Comparison of ENCODE assay signal across 8 cellular contexts in genomic region chr7:16645593-16646426, GRCh38. TPM values are rescaled to one million over a fixed set of nuclear protein-coding genes. Genes with fewer than 3 reads are reported as not detected.
DNase-seq lines count a peak whose midpoint lies in the region; ATAC-seq and TF ChIP-seq lines count a peak whose summit lies in the region.

TSS of gene ANKMY2 (minus strand) at chr7:16645754. CDS start at chr7:16645573, 181 bp downstream.
TSS of gene BZW2 (plus strand) at chr7:16646181. CDS start at chr7:16665444, 19,263 bp downstream.

- H3K4me1 ChIP-seq in right cardiac atrium (ENCODE audit: control insufficient read depth, insufficient read depth, low read length) (peaks cover 2% of the 10 kb centered on the region), psoas muscle (peaks cover 72% of the 10 kb centered on the region), urinary bladder (ENCODE audit: insufficient read depth) (peaks cover 2% of the 10 kb centered on the region)

- peak within 1 kb of the TSS; percentile 86 for H3K27ac ChIP-seq in right cardiac atrium (ENCODE audit: low read length)
- H3K27ac ChIP-seq in psoas muscle, result peak within 1 kb of the TSS; percentile 98
- peak within 1 kb of the TSS; percentile 95 for H3K27ac ChIP-seq in urinary bladder (ENCODE audit: low read depth)

- H3K4me3 ChIP-seq in right cardiac atrium (ENCODE audit: low read length) (peak within 1 kb of the TSS; percentile 91), psoas muscle (peak within 1 kb of the TSS; percentile 96), urinary bladder (ENCODE audit: low read depth, low read length) (peak within 1 kb of the TSS; percentile 95)

- no peak for TF ChIP-seq CTCF in psoas muscle (IDR thresholded peaks at IDR 0.05)

- DNase-seq in NCI-H187 (lab: John Stamatoyannopoulos, UW), result peak; percentile 93 to 94
- peak; percentile 81 to 98 (median 88) for DNase-seq in T-helper 2 cell
- DNase-seq in anterior cingulate cortex (lab: John Stamatoyannopoulos, UW), result peak; percentile 70 to 97 (median 90)
- peak; percentile 97 to 99 (median 98) for DNase-seq in right cardiac atrium
- DNase-seq in psoas muscle, result peak; percentile 95 to 98

- ATAC-seq in GM18498 (IDR thresholded peaks at IDR 0.05; ENCODE audit: unreplicated experiment), result peak; percentile 98
- peak; percentile 96 for ATAC-seq in HG02943 (IDR thresholded peaks at IDR 0.05; ENCODE audit: low read depth, unreplicated experiment)
- peak; percentile 98 for ATAC-seq in right cardiac atrium
- ATAC-seq in psoas muscle, result peak; percentile 92 to 97 (median 94)

- WGBS in right cardiac atrium, result under 1% methylated on average over 68 of the region's 68 CpGs
- WGBS in psoas muscle, 3 donors, result 0 to 1% (median 0%) methylated on average over 62 to 68 of the region's 68 CpGs
- WGBS in urinary bladder, result under 1% methylated on average over 68 of the region's 68 CpGs

- intact Hi-C loops in right cardiac atrium (cut with DNase I) (no loop called here), psoas muscle (cut with DNase I) (no loop called here)

- H3K36me3 ChIP-seq in psoas muscle (ENCODE audit: insufficient read depth in 1 of 2, low read depth in 1 of 2) (peaks cover 0 to 2% of the 10 kb centered on the region in 2 donors), urinary bladder (ENCODE audit: insufficient read depth) (no peaks in the 10 kb centered on the region)

- H3K9me3 ChIP-seq in right cardiac atrium (ENCODE audit: control insufficient read depth, low read length), result no peaks in the 10 kb centered on the region
- no peaks in the 10 kb centered on the region for H3K9me3 ChIP-seq in psoas muscle

- H3K27me3 ChIP-seq in right cardiac atrium (ENCODE audit: control insufficient read depth, insufficient read depth), result no peaks in the 10 kb centered on the region
- no peaks in the 10 kb centered on the region for H3K27me3 ChIP-seq in psoas muscle (ENCODE audit: insufficient read depth in 3 of 3, low read length in 2 of 3)

RNA-seq across cellular contexts. Expression of gene ANKMY2, which starts in this region (rescaled TPM):
- 10 to 100 TPM; 28.4 to 41.3 (median 34.4) TPM for total RNA-seq in right cardiac atrium
- polyA plus RNA-seq in right cardiac atrium, result 23.7 TPM
- 10 to 100 TPM in 3 of 4 donors, 1 to 10 TPM in 1; 7.7 to 16.2 (median 11.3) TPM for total RNA-seq in psoas muscle
- polyA plus RNA-seq in psoas muscle, result 1 to 10 TPM; 4.5 to 9.9 (median 5.9) TPM
- 53.1 TPM for total RNA-seq in urinary bladder
- polyA plus RNA-seq in urinary bladder, result 20.6 TPM

RNA-seq across cellular contexts. Expression of gene BZW2, which starts in this region (rescaled TPM):
- total RNA-seq in right cardiac atrium (100 to 1,000 TPM; 124 to 214 (median 175) TPM), psoas muscle (100 to 1,000 TPM; 133 to 163 (median 155) TPM), urinary bladder (70.1 TPM)
- polyA plus RNA-seq in right cardiac atrium (180 TPM), psoas muscle (100 to 1,000 TPM in 2 of 3 donors, 10 to 100 TPM in 1; 83.7 to 133 (median 101) TPM), urinary bladder (68.9 TPM)

Comparison
In these comparisons a context has a peak if more than half of its experiments do, and no peak if none do; other contexts are left out.
1. Peak in every context shown above with its lines: DNase-seq, ATAC-seq, H3K4me3 ChIP-seq and H3K27ac ChIP-seq.